ENCODE assay signal across 25 cellular contexts in genomic region chr2:144860421-144860820, GRCh38.
"Had no signal": no experiment of that assay in that cellular context is flagged by ENCODE, and none has a peak within 500 bp of the region (broad histone marks: within the 10 kb centered on the region; RNA-seq: fewer than 3 reads in every experiment).

No MANE protein-coding gene starts in this region.

- H3K9me3 Mint-ChIP-seq: effector memory CD8-positive, alpha-beta T cell; naive B cell; natural killer cell treated with Interleukin-12 subunit alpha and Interleukin-12 subunit beta and Interleukin-15 and Interleukin-18, amount 100 ng/mL, for 72 hours; neural progenitor cell; stimulated activated effector memory CD8-positive, alpha-beta T cell treated with anti-CD3 and anti-CD28 coated beads, Interleukin-12 subunit alpha, Interleukin-12 subunit beta, amount 100 ng/mL, for 72 hours; type B pancreatic cell had no signal

- H3K36me3 Mint-ChIP-seq: mesothelial cell of epicardium; naive B cell; natural killer cell treated with Interleukin-12 subunit alpha and Interleukin-12 subunit beta and Interleukin-15 and Interleukin-18, amount 100 ng/mL, for 72 hours; neural progenitor cell; stimulated activated effector memory CD8-positive, alpha-beta T cell treated with anti-CD3 and anti-CD28 coated beads, Interleukin-12 subunit alpha, Interleukin-12 subunit beta, amount 100 ng/mL, for 72 hours; type B pancreatic cell had no signal

- H3K4me3 ChIP-seq: mucosa of descending colon, neural progenitor cell, right atrium auricular region, smooth muscle cell, testis, tibial artery had no signal

- ATAC-seq: effector memory CD8-positive, alpha-beta T cell; left lobe of liver; mucosa of descending colon; natural killer cell treated with Interleukin-12 subunit alpha and Interleukin-12 subunit beta and Interleukin-15 and Interleukin-18, amount 100 ng/mL, for 72 hours; sciatic nerve; stimulated activated effector memory CD8-positive, alpha-beta T cell treated with anti-CD3 and anti-CD28 coated beads, Interleukin-12 subunit alpha, Interleukin-12 subunit beta, amount 100 ng/mL, for 72 hours; stimulated activated naive CD8-positive, alpha-beta T cell treated with anti-CD3 and anti-CD28 coated beads, Interleukin-15, Interleukin-2, amounts not matched to agents 100 U/mL and 50 U/mL, for 24 hours had no signal

- H3K4me3 Mint-ChIP-seq: effector memory CD8-positive, alpha-beta T cell; mesothelial cell of epicardium; natural killer cell treated with Interleukin-12 subunit alpha and Interleukin-12 subunit beta and Interleukin-15 and Interleukin-18, amount 100 ng/mL, for 72 hours; neural progenitor cell; stimulated activated effector memory CD8-positive, alpha-beta T cell treated with anti-CD3 and anti-CD28 coated beads, Interleukin-12 subunit alpha, Interleukin-12 subunit beta, amount 100 ng/mL, for 72 hours; type B pancreatic cell had no signal

- H3K27ac Mint-ChIP-seq: effector memory CD8-positive, alpha-beta T cell; mesothelial cell of epicardium; naive B cell; natural killer cell treated with Interleukin-12 subunit alpha and Interleukin-12 subunit beta and Interleukin-15 and Interleukin-18, amount 100 ng/mL, for 72 hours; neural progenitor cell; progenitor cell of endocrine pancreas; stimulated activated effector memory CD8-positive, alpha-beta T cell treated with anti-CD3 and anti-CD28 coated beads, Interleukin-12 subunit alpha, Interleukin-12 subunit beta, amount 100 ng/mL, for 72 hours; type B pancreatic cell had no signal

- H3K36me3 ChIP-seq: neural progenitor cell, right atrium auricular region, tibial artery had no signal

- H3K4me1 Mint-ChIP-seq: naive B cell; stimulated activated effector memory CD8-positive, alpha-beta T cell treated with anti-CD3 and anti-CD28 coated beads, Interleukin-12 subunit alpha, Interleukin-12 subunit beta, amount 100 ng/mL, for 72 hours had no signal

- H3K27me3 Mint-ChIP-seq: effector memory CD8-positive, alpha-beta T cell; naive B cell; progenitor cell of endocrine pancreas; type B pancreatic cell had no signal

- DNase-seq: cerebellar nuclear complex; cortex of kidney; effector memory CD8-positive, alpha-beta T cell; head of caudate nucleus; kidney; mesenchymal stem cell; mucosa of descending colon; naive B cell; stimulated activated CD4-positive, alpha-beta T cell treated with anti-CD3 and anti-CD28 coated beads, Interleukin-12 subunit alpha, Interleukin-12 subunit beta, amount 100 ng/mL, for 4 hours; stimulated activated CD4-positive, alpha-beta T cell treated with anti-CD3 and anti-CD28 coated beads, Interleukin-2, amount 100 ng/mL, for 24 hours; stimulated activated CD4-positive, alpha-beta T cell treated with anti-CD3 and anti-CD28 coated beads, Interleukin-4, amount 100 ng/mL, for 24 hours; stimulated activated naive CD8-positive, alpha-beta T cell treated with anti-CD3 and anti-CD28 coated beads, Interleukin-15, Interleukin-2, amounts not matched to agents 100 U/mL and 50 U/mL, for 24 hours; substantia nigra; testis; tibial artery had no signal

- H3K27me3 ChIP-seq: neural progenitor cell, right atrium auricular region, testis, tibial artery had no signal
